26 cellular contexts compared by ENCODE assay signal in the genomic region with DNA sequence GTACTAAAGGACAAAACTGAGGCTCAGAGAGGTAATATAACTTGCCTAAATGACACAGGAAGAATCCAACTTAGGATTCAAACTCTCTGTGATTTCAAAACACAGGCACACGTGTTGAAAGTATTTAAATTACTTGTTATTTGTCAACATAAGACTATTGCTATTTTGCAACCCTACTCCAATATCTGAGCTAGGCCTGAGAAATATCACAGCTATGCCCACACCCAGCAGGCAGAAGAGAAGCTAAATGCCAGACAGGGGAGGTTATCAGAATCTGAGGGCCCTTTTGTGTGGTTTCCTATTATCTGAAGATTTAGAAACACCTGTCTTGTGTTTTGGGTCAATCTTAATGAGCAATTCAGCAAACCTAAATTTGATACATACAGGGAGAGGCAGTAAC.
DNase-seq lines count a peak whose midpoint lies in the region; TF ChIP-seq lines count a peak whose summit lies in the region.
"Had no signal": no experiment of that assay in that cellular context is flagged by ENCODE, and none has a peak within 500 bp of the region (broad histone marks: within the 10 kb centered on the region; RNA-seq: fewer than 3 reads in every experiment).

No MANE protein-coding gene starts in this region.

- H3K4me3 ChIP-seq in fibroblast of villous mesenchyme (ENCODE audit: low read depth, low read length) (no peak overlapping the region), tibial nerve (no peak overlapping the region), MG63 (no peak overlapping the region)
- H3K4me3 ChIP-seq in effector memory CD4-positive, alpha-beta T cell (ENCODE audit: insufficient read depth, low read depth, low read length, poor library complexity, severe bottlenecking): no peak overlapping the region
- H3K4me3 ChIP-seq: GM12878, GM23338, ovary, Peyer's patch had no signal

- H3K27ac ChIP-seq in VCaP (peak overlapping the region; percentile 79), tibial nerve (peak overlapping the region in 3 of 4 donors; percentile 16 to 56 (median 50))
- H3K27ac ChIP-seq in effector memory CD4-positive, alpha-beta T cell (ENCODE audit: insufficient read depth, low read length, poor library complexity, severe bottlenecking): no peak overlapping the region
- H3K27ac ChIP-seq: 22Rv1, HL-60, ovary had no signal

- H3K27ac Mint-ChIP-seq in activated naive CD4-positive, alpha-beta T cell treated with anti-CD3 and anti-CD28 coated beads, Interleukin-2, amount 10 ng/mL, durations not matched to agents 7 days and 5 days: peak overlapping the region; percentile 1
- no peak overlapping the region for H3K27ac Mint-ChIP-seq in activated naive CD4-positive, alpha-beta T cell treated with anti-CD3 and anti-CD28 coated beads for 36 hours
- H3K27ac Mint-ChIP-seq: activated B cell treated with CpG ODN at 0.5 μM for 24 hours; CD4-positive, CD25-positive, alpha-beta regulatory T cell; GM23338; natural killer cell treated with Interleukin-12 subunit alpha and Interleukin-12 subunit beta and Interleukin-15 and Interleukin-18, amount 100 ng/mL, for 72 hours had no signal

- H3K27me3 ChIP-seq in tibial nerve: no peaks in the 10 kb centered on the region
- no peaks in the 10 kb centered on the region for H3K27me3 ChIP-seq in MG63
- H3K27me3 ChIP-seq in effector memory CD4-positive, alpha-beta T cell (replicated peaks; ENCODE audit: control insufficient read depth, insufficient read depth, low read length, poor library complexity, severe bottlenecking): no peaks in the 10 kb centered on the region
- H3K27me3 ChIP-seq: ovary, Peyer's patch had no signal

- CTCF ChIA-PET in activated naive CD4-positive, alpha-beta T cell treated with anti-CD3 and anti-CD28 coated beads, Interleukin-2, amount 10 ng/mL, durations not matched to agents 7 days and 5 days (lab: Charles Lee): no interaction called here
- CTCF ChIA-PET in activated naive CD4-positive, alpha-beta T cell treated with anti-CD3 and anti-CD28 coated beads for 36 hours (lab: Charles Lee): no interaction called here

- TF ChIP-seq CTCF in VCaP (conservative IDR thresholded peaks at IDR 0.05): no peak
- no peak for TF ChIP-seq CTCF in fibroblast of villous mesenchyme (IDR thresholded peaks at IDR 0.05; ENCODE audit: insufficient read depth, low read depth, low read length)
- TF ChIP-seq CTCF in tibial nerve (IDR thresholded peaks at IDR 0.05): no peak

- no peaks in the 10 kb centered on the region for H3K4me1 Mint-ChIP-seq in activated naive CD4-positive, alpha-beta T cell treated with anti-CD3 and anti-CD28 coated beads, Interleukin-2, amount 10 ng/mL, durations not matched to agents 7 days and 5 days
- H3K4me1 Mint-ChIP-seq in activated naive CD4-positive, alpha-beta T cell treated with anti-CD3 and anti-CD28 coated beads for 36 hours (ENCODE audit: low read depth): no peaks in the 10 kb centered on the region
- H3K4me1 Mint-ChIP-seq: activated B cell treated with CpG ODN at 0.5 μM for 24 hours; CD4-positive, CD25-positive, alpha-beta regulatory T cell had no signal

- H3K36me3 Mint-ChIP-seq in activated naive CD4-positive, alpha-beta T cell treated with anti-CD3 and anti-CD28 coated beads, Interleukin-2, amount 10 ng/mL, durations not matched to agents 7 days and 5 days: no peaks in the 10 kb centered on the region
- no peaks in the 10 kb centered on the region for H3K36me3 Mint-ChIP-seq in activated naive CD4-positive, alpha-beta T cell treated with anti-CD3 and anti-CD28 coated beads for 36 hours (ENCODE audit: low read depth)
- H3K36me3 Mint-ChIP-seq: CD4-positive, CD25-positive, alpha-beta regulatory T cell; natural killer cell treated with Interleukin-12 subunit alpha and Interleukin-12 subunit beta and Interleukin-15 and Interleukin-18, amount 100 ng/mL, for 72 hours had no signal

- no peaks in the 10 kb centered on the region for H3K9me3 Mint-ChIP-seq in activated naive CD4-positive, alpha-beta T cell treated with anti-CD3 and anti-CD28 coated beads, Interleukin-2, amount 10 ng/mL, durations not matched to agents 7 days and 5 days
- no peaks in the 10 kb centered on the region for H3K9me3 Mint-ChIP-seq in activated naive CD4-positive, alpha-beta T cell treated with anti-CD3 and anti-CD28 coated beads for 36 hours
- H3K9me3 Mint-ChIP-seq: activated B cell treated with CpG ODN at 0.5 μM for 24 hours; GM23338; natural killer cell treated with Interleukin-12 subunit alpha and Interleukin-12 subunit beta and Interleukin-15 and Interleukin-18, amount 100 ng/mL, for 72 hours had no signal

- peaks cover 0 to 26% (median 0%) of the 10 kb centered on the region in 4 donors for H3K4me1 ChIP-seq in tibial nerve
- no peaks in the 10 kb centered on the region for H3K4me1 ChIP-seq in effector memory CD4-positive, alpha-beta T cell (ENCODE audit: control insufficient read depth, insufficient read depth, low read length, poor library complexity, severe bottlenecking)

- H3K36me3 ChIP-seq in tibial nerve (no peaks in the 10 kb centered on the region), MG63 (no peaks in the 10 kb centered on the region)
- peaks cover 54% of the 10 kb centered on the region for H3K36me3 ChIP-seq in effector memory CD4-positive, alpha-beta T cell (ENCODE audit: control insufficient read depth, insufficient read depth, low read length)
- H3K36me3 ChIP-seq: ovary had no signal

- H3K27me3 Mint-ChIP-seq in activated naive CD4-positive, alpha-beta T cell treated with anti-CD3 and anti-CD28 coated beads, Interleukin-2, amount 10 ng/mL, durations not matched to agents 7 days and 5 days: no peaks in the 10 kb centered on the region
- no peaks in the 10 kb centered on the region for H3K27me3 Mint-ChIP-seq in activated naive CD4-positive, alpha-beta T cell treated with anti-CD3 and anti-CD28 coated beads for 36 hours (ENCODE audit: low read depth)
- H3K27me3 Mint-ChIP-seq: activated B cell treated with CpG ODN at 0.5 μM for 24 hours had no signal

- no peak overlapping the region for H3K4me3 Mint-ChIP-seq in activated naive CD4-positive, alpha-beta T cell treated with anti-CD3 and anti-CD28 coated beads, Interleukin-2, amount 10 ng/mL, durations not matched to agents 7 days and 5 days
- no peak overlapping the region for H3K4me3 Mint-ChIP-seq in activated naive CD4-positive, alpha-beta T cell treated with anti-CD3 and anti-CD28 coated beads for 36 hours
- H3K4me3 Mint-ChIP-seq: activated B cell treated with CpG ODN at 0.5 μM for 24 hours; CD4-positive, CD25-positive, alpha-beta regulatory T cell; GM23338; natural killer cell treated with Interleukin-12 subunit alpha and Interleukin-12 subunit beta and Interleukin-15 and Interleukin-18, amount 100 ng/mL, for 72 hours had no signal

- intact Hi-C loops in activated naive CD4-positive, alpha-beta T cell treated with anti-CD3 and anti-CD28 coated beads for 36 hours (cut with micrococcal nuclease): no loop called here

- H3K9me3 ChIP-seq in tibial nerve: no peaks in the 10 kb centered on the region
- no peaks in the 10 kb centered on the region for H3K9me3 ChIP-seq in MG63
- no peaks in the 10 kb centered on the region for H3K9me3 ChIP-seq in effector memory CD4-positive, alpha-beta T cell (ENCODE audit: control insufficient read depth, low read length)
- H3K9me3 ChIP-seq: ovary, Peyer's patch had no signal

- no peak for TF ChIP-seq EP300 in tibial nerve (IDR thresholded peaks at IDR 0.05)

- DNase-seq in activated naive CD4-positive, alpha-beta T cell treated with anti-CD3 and anti-CD28 coated beads, Interleukin-2, amount 10 ng/mL, durations not matched to agents 7 days and 5 days: no peak
- DNase-seq in activated naive CD4-positive, alpha-beta T cell treated with anti-CD3 and anti-CD28 coated beads for 36 hours: no peak
- DNase-seq in fibroblast of villous mesenchyme (ENCODE audit: low read depth) (peak; percentile 33), tibial nerve (ENCODE audit: low spot score in 2 of 2) (no peak), MG63 (no peak), T-helper 2 cell (no peak)
- DNase-seq in effector memory CD4-positive, alpha-beta T cell: no peak
- DNase-seq: activated B cell treated with CpG ODN at 0.5 μM for 24 hours; activated naive CD4-positive, alpha-beta T cell treated with anti-CD3 and anti-CD28 coated beads, Interleukin-2, amount 50 U/mL, for 16 hours; aorta; caudate nucleus; CD4-positive, CD25-positive, alpha-beta regulatory T cell; midbrain; MV-4-11; NCI-H524; ovary; Peyer's patch; stimulated activated CD4-positive, alpha-beta T cell treated with anti-CD3 and anti-CD28 coated beads, Interleukin-4, amount 100 ng/mL, for 1 hour; SW 1271; T1000 had no signal

- WGBS in tibial nerve, 2 donors: 39 to 46% methylated on average over 1 of the region's 1 CpG

- no peak for TF ChIP-seq POLR2A in tibial nerve (IDR thresholded peaks at IDR 0.05)
